Comparison of ENCODE assay signal across 1 cellular context in the genomic region with DNA sequence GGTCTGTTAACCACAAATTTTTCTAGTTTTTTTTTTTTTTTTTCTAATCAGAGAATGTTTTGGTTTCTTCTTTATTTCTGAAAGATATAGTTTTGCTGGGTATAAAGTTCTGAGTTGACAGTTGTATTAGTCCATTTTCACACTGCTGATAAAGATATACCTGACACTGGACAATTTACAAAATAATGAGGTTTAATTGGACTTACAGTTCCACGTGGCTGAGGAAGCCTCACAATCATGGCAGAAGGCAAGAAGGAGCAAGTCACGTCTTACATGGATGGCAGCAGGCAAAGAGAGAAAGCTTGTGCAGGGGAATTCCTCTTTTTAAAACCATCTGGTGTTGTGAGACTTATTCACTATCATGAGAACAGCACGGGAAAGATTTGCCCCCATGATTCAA. TPM values are rescaled to one million over a fixed set of nuclear protein-coding genes. Genes with fewer than 3 reads are reported as not detected.
"Had no signal": no experiment of that assay in that cellular context is flagged by ENCODE, and none has a peak within 500 bp of the region (broad histone marks: within the 10 kb centered on the region; RNA-seq: fewer than 3 reads in every experiment).

No MANE protein-coding gene starts in this region.

RNA-seq across cellular contexts. Expression of gene CDCA7, which starts 21.7 kb away (rescaled TPM):
- total RNA-seq: ascending aorta had no signal
